Comparison of ENCODE assay signal across 1 cellular context in genomic region chr19:29537181-29537580, GRCh38.
TF ChIP-seq lines count a peak whose summit lies in the region.

No MANE protein-coding gene starts in this region.

TF ChIP-seq in neural cell, 6 proteins besides CTCF, POLR2A, EP300 and RAD21 (continued from another document):
- TF ChIP-seq REST (IDR thresholded peaks at IDR 0.05; ENCODE audit: borderline replicate concordance): peak; percentile 79
